In the genomic region with DNA sequence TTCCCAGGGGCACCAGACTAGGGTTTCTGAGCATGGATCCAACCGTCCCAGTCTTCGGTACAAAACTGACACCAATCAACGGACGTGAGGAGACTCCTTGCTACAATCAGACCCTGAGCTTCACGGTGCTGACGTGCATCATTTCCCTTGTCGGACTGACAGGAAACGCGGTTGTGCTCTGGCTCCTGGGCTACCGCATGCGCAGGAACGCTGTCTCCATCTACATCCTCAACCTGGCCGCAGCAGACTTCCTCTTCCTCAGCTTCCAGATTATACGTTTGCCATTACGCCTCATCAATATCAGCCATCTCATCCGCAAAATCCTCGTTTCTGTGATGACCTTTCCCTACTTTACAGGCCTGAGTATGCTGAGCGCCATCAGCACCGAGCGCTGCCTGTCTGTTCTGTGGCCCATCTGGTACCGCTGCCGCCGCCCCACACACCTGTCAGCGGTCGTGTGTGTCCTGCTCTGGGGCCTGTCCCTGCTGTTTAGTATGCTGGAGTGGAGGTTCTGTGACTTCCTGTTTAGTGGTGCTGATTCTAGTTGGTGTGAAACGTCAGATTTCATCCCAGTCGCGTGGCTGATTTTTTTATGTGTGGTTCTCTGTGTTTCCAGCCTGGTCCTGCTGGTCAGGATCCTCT, we compare ENCODE assay signal across 2 cellular contexts.
TF ChIP-seq lines count a peak whose summit lies in the region.

No MANE protein-coding gene starts in this region.

TF ChIP-seq in GM12891, 5 proteins besides CTCF, POLR2A, EP300 and RAD21:
- TF ChIP-seq TAF1 (IDR thresholded peaks at IDR 0.05; ENCODE audit: low read depth, low read length) (no peak), PAX5 (IDR thresholded peaks at IDR 0.05; ENCODE audit: insufficient read depth, low read length, severe bottlenecking) (no peak), POU2F2 (IDR thresholded peaks at IDR 0.05; ENCODE audit: low read depth, low read length) (no peak), SPI1 (IDR thresholded peaks at IDR 0.05; ENCODE audit: low read depth, low read length) (peak; percentile 54), POLR2AphosphoS5 (IDR thresholded peaks at IDR 0.05; ENCODE audit: low read depth, low read length) (no peak)
TF ChIP-seq in GM12891: peak in this region for 1.

TF ChIP-seq in K562, 482 proteins besides CTCF, POLR2A, EP300 and RAD21:
- TF ChIP-seq NRF1 (conservative IDR thresholded peaks at IDR 0.05 in 1 of 2, IDR thresholded peaks at IDR 0.05 in 1 of 2) = peak; percentile 50 to 54; a peak in 3 of 4 replicates
- TF ChIP-seq ESRRB (CRISPR knock-in tag; IDR thresholded peaks at IDR 0.05; ENCODE audit: borderline replicate concordance) = no peak
- TF ChIP-seq NFYB (IDR thresholded peaks at IDR 0.05; ENCODE audit: extremely low read depth, insufficient read length) = no peak
